In genomic region chr15:65032823-65033537, GRCh38 we compare ENCODE assay signal across 9 cellular contexts. TPM values are rescaled to one million over a fixed set of nuclear protein-coding genes. Genes with fewer than 3 reads are reported as not detected.
DNase-seq lines count a peak whose midpoint lies in the region; ATAC-seq and TF ChIP-seq lines count a peak whose summit lies in the region.
"Had no signal": no experiment of that assay in that cellular context is flagged by ENCODE, and none has a peak within 500 bp of the region (broad histone marks: within the 10 kb centered on the region; RNA-seq: fewer than 3 reads in every experiment).

No MANE protein-coding gene starts in this region.

- peaks cover 14% of the 10 kb centered on the region for H3K4me1 ChIP-seq in Loucy (ENCODE audit: insufficient read depth, low read length, poor library complexity, severe bottlenecking)
- H3K4me1 ChIP-seq in liver (ENCODE audit: control insufficient read depth in 4 of 4, insufficient read depth in 4 of 4, low read length in 3 of 4): peaks cover 3 to 29% (median 22%) of the 10 kb centered on the region in 4 donors

- H3K27me3 Mint-ChIP-seq in T-cell (peaks cover 0 to 13% of the 10 kb centered on the region in 2 donors), chondrocyte (ENCODE audit: low read depth) (no peaks in the 10 kb centered on the region)

- WGBS in liver: 17% methylated on average over 12 of the region's 12 CpGs

- peak; percentile 86 for TF ChIP-seq CTCF in Loucy (conservative IDR thresholded peaks at IDR 0.05; ENCODE audit: low read length)
- peak; percentile 78 for TF ChIP-seq CTCF in chondrocyte (IDR thresholded peaks at IDR 0.05)
- TF ChIP-seq CTCF in liver (IDR thresholded peaks at IDR 0.05; ENCODE audit: low read depth, low read length, missing input control): peak; percentile 95

- peak overlapping the region; percentile 29 to 55 for H3K27ac ChIP-seq in liver (ENCODE audit: low read depth in 1 of 2, low read length in 2 of 2)

- CTCF ChIA-PET in T-cell (lab: Charles Lee): interaction anchor here in 1 of 2 donors (0.9 kb wide), 1 partner anchor 50 kb away, joined by 3 read pairs; no protein-coding TSS in a partner anchor

- TF ChIP-seq RAD21 in liver (IDR thresholded peaks at IDR 0.05): peak; percentile 92 to 97

- H3K9me3 ChIP-seq in Loucy (ENCODE audit: insufficient read depth, low read depth, low read length): no peaks in the 10 kb centered on the region
- no peaks in the 10 kb centered on the region for H3K9me3 ChIP-seq in liver (ENCODE audit: control insufficient read depth in 4 of 4, low read length in 3 of 4)

- H3K4me3 ChIP-seq in Loucy (ENCODE audit: low read length, poor library complexity, severe bottlenecking) (peak overlapping the region; percentile 66), liver (ENCODE audit: low read depth in 1 of 3, low read length in 3 of 3) (no peak overlapping the region)

- no peaks in the 10 kb centered on the region for H3K27me3 ChIP-seq in Loucy (ENCODE audit: insufficient read depth, low read length, poor library complexity, severe bottlenecking)
- H3K27me3 ChIP-seq in liver (ENCODE audit: control insufficient read depth in 4 of 4, insufficient read depth in 4 of 4, low read length in 3 of 4): no peaks in the 10 kb centered on the region

- H3K27ac Mint-ChIP-seq in T-cell: no peak overlapping the region
- H3K27ac Mint-ChIP-seq in chondrocyte (ENCODE audit: unreplicated experiment): no peak overlapping the region

- H3K4me3 Mint-ChIP-seq in T-cell (peak overlapping the region in 1 of 3 donors; percentile 34), chondrocyte (ENCODE audit: unreplicated experiment) (no peak overlapping the region)

- peak overlapping the region; percentile 14 for H3K9ac ChIP-seq in Loucy (ENCODE audit: low read depth, low read length, poor library complexity, severe bottlenecking)
- H3K9ac ChIP-seq in liver (ENCODE audit: low read depth in 1 of 2, low read length in 2 of 2): peak overlapping the region in 1 of 2 donors; percentile 72

- peaks cover 15 to 20% (median 19%) of the 10 kb centered on the region in 3 donors for H3K4me1 Mint-ChIP-seq in T-cell
- peaks cover 14% of the 10 kb centered on the region for H3K4me1 Mint-ChIP-seq in chondrocyte (ENCODE audit: low read depth)

- H3F3A ChIP-seq in Loucy (ENCODE audit: low read depth): no peaks in the 10 kb centered on the region

- peak overlapping the region; percentile 85 for H3K4me2 ChIP-seq in Loucy (ENCODE audit: low read depth, low read length, poor library complexity, severe bottlenecking)

- peak in 3 of 4 experiments; percentile 21 to 33 (median 24) for ATAC-seq in T-cell (replicated peaks in 1 of 4)
- ATAC-seq in HG02973 (IDR thresholded peaks at IDR 0.05; ENCODE audit: unreplicated experiment): no peak

- H3K36me3 ChIP-seq in Loucy (ENCODE audit: insufficient read depth, low read length) (no peaks in the 10 kb centered on the region), liver (ENCODE audit: control insufficient read depth in 4 of 4, insufficient read depth in 3 of 4, low read depth in 1 of 4, low read length in 3 of 4) (no peaks in the 10 kb centered on the region)

- H3K79me2 ChIP-seq in Loucy (ENCODE audit: insufficient read depth, low read length): peaks cover 14% of the 10 kb centered on the region

- POLR2A ChIA-PET in T-cell (lab: Charles Lee): interaction anchor here in 1 of 2 donors (0.6 kb wide), 1 partner anchor 50 kb away, joined by 3 read pairs; no protein-coding TSS in a partner anchor

- H4K20me1 ChIP-seq in Loucy (ENCODE audit: insufficient read depth, low read length, poor library complexity, severe bottlenecking): no peaks in the 10 kb centered on the region

- DNase-seq in DMS 273 (lab: John Stamatoyannopoulos, UW; ENCODE audit: unreplicated experiment): peak; percentile 69
- DNase-seq in DMS 273 treated with DMSO at 0.1 percent for 48 hours (lab: John Stamatoyannopoulos, UW): no peak
- peak in 22 of 34 experiments; percentile 8 to 43 (median 24) for DNase-seq in T-cell
- DNase-seq in chondrocyte (ENCODE audit: low spot score): no peak
- peak; percentile 7 for DNase-seq in stimulated activated naive CD4-positive, alpha-beta T cell treated with Interleukin-2 at 50 U/mL for 16 hours (lab: John Stamatoyannopoulos, UW)

- no peaks in the 10 kb centered on the region for H3K9me3 Mint-ChIP-seq in T-cell
- no peaks in the 10 kb centered on the region for H3K9me3 Mint-ChIP-seq in chondrocyte (ENCODE audit: low read depth)

- H2AFZ ChIP-seq in Loucy (ENCODE audit: low read length): peak overlapping the region; percentile 96

- no peaks in the 10 kb centered on the region for H3K9me2 ChIP-seq in Loucy (replicated peaks; ENCODE audit: low read depth, low read length)

- H3K36me3 Mint-ChIP-seq in T-cell: no peaks in the 10 kb centered on the region
- no peaks in the 10 kb centered on the region for H3K36me3 Mint-ChIP-seq in chondrocyte (ENCODE audit: low read depth)

TF ChIP-seq in liver, 16 proteins besides CTCF, POLR2A, EP300 and RAD21:
- peak; percentile 58 for TF ChIP-seq REST (IDR thresholded peaks at IDR 0.05)
- peak; percentile 98 for TF ChIP-seq HNF4G (IDR thresholded peaks at IDR 0.05)
- TF ChIP-seq EGR1 (IDR thresholded peaks at IDR 0.05; ENCODE audit: low read depth in 2 of 2): no peak
- no peak for TF ChIP-seq NR2F2 (IDR thresholded peaks at IDR 0.05)
- peak; percentile 79 for TF ChIP-seq YY1 (IDR thresholded peaks at IDR 0.05)
- peak; percentile 99 to 100 for TF ChIP-seq HNF4A (conservative IDR thresholded peaks at IDR 0.05)
- TF ChIP-seq ATF3 (IDR thresholded peaks at IDR 0.05): no peak
- TF ChIP-seq JUND (IDR thresholded peaks at IDR 0.05): peak; percentile 79 to 81
- peak in 1 of 2 donors; percentile 58 for TF ChIP-seq GABPA (IDR thresholded peaks at IDR 0.05 in 1 of 2, conservative IDR thresholded peaks at IDR 0.05 in 1 of 2)
- TF ChIP-seq SP1 (IDR thresholded peaks at IDR 0.05): peak; percentile 99
- TF ChIP-seq RXRA (IDR thresholded peaks at IDR 0.05): peak; percentile 92 to 93
- TF ChIP-seq TAF1 (conservative IDR thresholded peaks at IDR 0.05): no peak
- peak; percentile 59 for TF ChIP-seq MAX (IDR thresholded peaks at IDR 0.05)
- TF ChIP-seq FOXA2 (IDR thresholded peaks at IDR 0.05): peak; percentile 42

RNA-seq across cellular contexts. Expression of gene MTFMT, which starts 3.5 kb away (rescaled TPM):
- total RNA-seq in T-cell (10 to 100 TPM; 10.3 to 22.0 (median 19.2) TPM), chondrocyte (10.7 to 13.4 TPM (median 13.3 TPM) in 3 replicates), liver (10 to 100 TPM in 1 of 2 donors, 1 to 10 TPM in 1; 6.8 to 14.7 TPM)
- polyA plus RNA-seq in liver: 1 to 10 TPM; 8.1 to 8.7 TPM

RNA-seq across cellular contexts. Expression of gene SLC51B, which starts 12.2 kb away (rescaled TPM):
- total RNA-seq in T-cell: not detected
- total RNA-seq in chondrocyte: not detected in 3 replicates
- 1 to 10 TPM in 1 of 2 donors, under 1 TPM in 1; 0.25 to 2.1 TPM for total RNA-seq in liver
- 1 to 10 TPM in 1 of 2 donors, under 1 TPM in 1; 0.33 to 1.9 TPM for polyA plus RNA-seq in liver
- total RNA-seq: temporal lobe had no signal

RNA-seq across cellular contexts. Expression of gene RASL12, which starts 34.8 kb away (rescaled TPM):
- total RNA-seq in T-cell (under 1 TPM in 2 of 5 donors, not detected in 3; 0.09 to 0.18 TPM), chondrocyte (1.7 to 13.1 TPM (median 12.7 TPM) in 3 replicates), liver (under 1 TPM; 0.70 to 0.92 TPM)
- polyA plus RNA-seq in liver: under 1 TPM; 0.50 to 0.57 TPM

RNA-seq across cellular contexts. Expression of gene SPG21, which starts 43.3 kb away (rescaled TPM):
- 10 to 100 TPM; 40.1 to 58.4 (median 49.0) TPM for total RNA-seq in T-cell
- total RNA-seq in chondrocyte: 76.1 to 84.9 TPM (median 80.5 TPM) in 3 replicates
- 10 to 100 TPM; 27.4 to 43.2 TPM for total RNA-seq in liver
- 10 to 100 TPM; 39.2 to 50.7 TPM for polyA plus RNA-seq in liver

RNA-seq across cellular contexts. Expression of gene KBTBD13, which starts 43.6 kb away (rescaled TPM):
- total RNA-seq in T-cell (not detected), chondrocyte (not detected in 3 replicates), liver (not detected)
- not detected for polyA plus RNA-seq in liver
- total RNA-seq: temporal lobe had no signal

Comparison
In these comparisons a context has a peak if more than half of its experiments do, and no peak if none do; other contexts are left out.
1. DNase-seq: peak in DMS 273 (single experiment), T-cell (22 of 34) and stimulated activated naive CD4-positive, alpha-beta T cell treated with Interleukin-2 at 50 U/mL for 16 hours (single experiment); none in DMS 273 treated with DMSO at 0.1 percent for 48 hours (single experiment) and chondrocyte (single experiment).
2. Peak in every context shown above with its lines, with median percentiles within 50 percentile points of each other: CTCF ChIP-seq.